In genomic region chr7:124779620-124780019, GRCh38 we compare ENCODE assay signal across 22 cellular contexts. TPM values are rescaled to one million over a fixed set of nuclear protein-coding genes. Genes with fewer than 3 reads are reported as not detected.
"Had no signal": no experiment of that assay in that cellular context is flagged by ENCODE, and none has a peak within 500 bp of the region (broad histone marks: within the 10 kb centered on the region; RNA-seq: fewer than 3 reads in every experiment).

No MANE protein-coding gene starts in this region.

- FAIRE-seq: RCC 7860 had no signal

- DNase-seq: Kasumi-1, MG63, NCI-H1048, NCI-H1436, NCI-H146, NCI-H1694, NCI-H187, NCI-H1930, NCI-H226, NCI-H446 treated with DMSO at 0.1 percent for 48 hours, NCI-H510A, NCI-H524, NCI-H526, PC-9, SK-N-SH, SW 1271, T-helper 1 cell had no signal

- ATAC-seq: Panc1, Right ventricle myocardium inferior had no signal

RNA-seq across cellular contexts. Expression of gene GPR37, which starts 14.0 kb away (rescaled TPM):
- total RNA-seq: OCI-LY7, Right ventricle myocardium inferior, SJSA1 had no signal
